ENCODE assay signal across 2 cellular contexts in genomic region chrX:134753185-134754008, GRCh38.
TF ChIP-seq lines count a peak whose summit lies in the region.

No MANE protein-coding gene starts in this region.

TF ChIP-seq in HEK293, 187 proteins besides CTCF, POLR2A, EP300 and RAD21 (continued from another document):
- TF ChIP-seq, protein P1, sequence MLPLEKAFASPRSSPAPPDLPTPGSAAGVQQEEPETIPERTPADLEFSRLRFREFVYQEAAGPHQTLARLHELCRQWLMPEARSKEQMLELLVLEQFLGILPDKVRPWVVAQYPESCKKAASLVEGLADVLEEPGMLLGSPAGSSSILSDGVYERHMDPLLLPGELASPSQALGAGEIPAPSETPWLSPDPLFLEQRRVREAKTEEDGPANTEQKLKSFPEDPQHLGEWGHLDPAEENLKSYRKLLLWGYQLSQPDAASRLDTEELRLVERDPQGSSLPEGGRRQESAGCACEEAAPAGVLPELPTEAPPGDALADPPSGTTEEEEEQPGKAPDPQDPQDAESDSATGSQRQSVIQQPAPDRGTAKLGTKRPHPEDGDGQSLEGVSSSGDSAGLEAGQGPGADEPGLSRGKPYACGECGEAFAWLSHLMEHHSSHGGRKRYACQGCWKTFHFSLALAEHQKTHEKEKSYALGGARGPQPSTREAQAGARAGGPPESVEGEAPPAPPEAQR (tag by site-specific recombination; IDR thresholded peaks at IDR 0.05), result no peak
- TF ChIP-seq ZNF654 (tag by site-specific recombination; IDR thresholded peaks at IDR 0.05; ENCODE audit: low read depth), result peak; percentile 60
- no peak for TF ChIP-seq ZNF560 (tag by site-specific recombination; IDR thresholded peaks at IDR 0.05; ENCODE audit: borderline replicate concordance)
- peak; percentile 59 for TF ChIP-seq ZBTB17 (tag by site-specific recombination; IDR thresholded peaks at IDR 0.05)
- TF ChIP-seq SCRT2 (tag by site-specific recombination; IDR thresholded peaks at IDR 0.05), result peak; percentile 55; the same call in 1 of the 2 replicates
- TF ChIP-seq, protein P2, sequence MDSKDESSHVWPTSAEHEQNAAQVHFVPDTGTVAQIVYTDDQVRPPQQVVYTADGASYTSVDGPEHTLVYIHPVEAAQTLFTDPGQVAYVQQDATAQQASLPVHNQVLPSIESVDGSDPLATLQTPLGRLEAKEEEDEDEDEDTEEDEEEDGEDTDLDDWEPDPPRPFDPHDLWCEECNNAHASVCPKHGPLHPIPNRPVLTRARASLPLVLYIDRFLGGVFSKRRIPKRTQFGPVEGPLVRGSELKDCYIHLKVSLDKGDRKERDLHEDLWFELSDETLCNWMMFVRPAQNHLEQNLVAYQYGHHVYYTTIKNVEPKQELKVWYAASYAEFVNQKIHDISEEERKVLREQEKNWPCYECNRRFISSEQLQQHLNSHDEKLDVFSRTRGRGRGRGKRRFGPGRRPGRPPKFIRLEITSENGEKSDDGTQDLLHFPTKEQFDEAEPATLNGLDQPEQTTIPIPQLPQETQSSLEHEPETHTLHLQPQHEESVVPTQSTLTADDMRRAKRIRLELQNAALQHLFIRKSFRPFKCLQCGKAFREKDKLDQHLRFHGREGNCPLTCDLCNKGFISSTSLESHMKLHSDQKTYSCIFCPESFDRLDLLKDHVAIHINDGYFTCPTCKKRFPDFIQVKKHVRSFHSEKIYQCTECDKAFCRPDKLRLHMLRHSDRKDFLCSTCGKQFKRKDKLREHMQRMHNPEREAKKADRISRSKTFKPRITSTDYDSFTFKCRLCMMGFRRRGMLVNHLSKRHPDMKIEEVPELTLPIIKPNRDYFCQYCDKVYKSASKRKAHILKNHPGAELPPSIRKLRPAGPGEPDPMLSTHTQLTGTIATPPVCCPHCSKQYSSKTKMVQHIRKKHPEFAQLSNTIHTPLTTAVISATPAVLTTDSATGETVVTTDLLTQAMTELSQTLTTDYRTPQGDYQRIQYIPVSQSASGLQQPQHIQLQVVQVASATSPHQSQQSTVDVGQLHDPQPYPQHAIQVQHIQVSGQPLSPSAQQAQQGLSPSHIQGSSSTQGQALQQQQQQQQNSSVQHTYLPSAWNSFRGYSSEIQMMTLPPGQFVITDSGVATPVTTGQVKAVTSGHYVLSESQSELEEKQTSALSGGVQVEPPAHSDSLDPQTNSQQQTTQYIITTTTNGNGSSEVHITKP (tag by site-specific recombination; IDR thresholded peaks at IDR 0.05), result peak; percentile 55; the same call in 1 of the 2 replicates
- TF ChIP-seq ZNF169 (tag by site-specific recombination; IDR thresholded peaks at IDR 0.05), result no peak
- peak; percentile 35; the same call in 1 of the 2 replicates for TF ChIP-seq ZSCAN30 (tag by site-specific recombination; IDR thresholded peaks at IDR 0.05)

TF ChIP-seq in SK-N-SH, 30 proteins besides CTCF, POLR2A, EP300 and RAD21:
- TF ChIP-seq REST (IDR thresholded peaks at IDR 0.05; ENCODE audit: low read depth, low read length) (no peak), NRF1 (IDR thresholded peaks at IDR 0.05; ENCODE audit: low read depth, low read length) (no peak), MXI1 (IDR thresholded peaks at IDR 0.05; ENCODE audit: low read depth, low read length) (no peak), USF2 (IDR thresholded peaks at IDR 0.05; ENCODE audit: borderline replicate concordance, low read depth, low read length) (no peak), GABPA (IDR thresholded peaks at IDR 0.05; ENCODE audit: low read depth) (no peak), EZH2phosphoT487 (IDR thresholded peaks at IDR 0.05; ENCODE audit: borderline replicate concordance, low read depth) (no peak), NFIC (IDR thresholded peaks at IDR 0.05; ENCODE audit: borderline replicate concordance) (no peak), FOXJ3 (CRISPR knock-in tag; IDR thresholded peaks at IDR 0.05) (no peak), TEAD4 (IDR thresholded peaks at IDR 0.05; ENCODE audit: borderline replicate concordance, insufficient read depth) (no peak), POLR2AphosphoS5 (IDR thresholded peaks at IDR 0.05; ENCODE audit: low read depth, low read length) (no peak), CHD2 (IDR thresholded peaks at IDR 0.05; ENCODE audit: low read length, partially characterized antibody) (no peak), YY1 (IDR thresholded peaks at IDR 0.05; ENCODE audit: low read depth) (no peak), RXRA (IDR thresholded peaks at IDR 0.05; ENCODE audit: borderline replicate concordance, low read depth) (no peak), RCOR1 (IDR thresholded peaks at IDR 0.05; ENCODE audit: low read length) (no peak), JUND (IDR thresholded peaks at IDR 0.05) (no peak), GATA2 (CRISPR knock-in tag; IDR thresholded peaks at IDR 0.05) (no peak), TCF12 (IDR thresholded peaks at IDR 0.05) (peak; percentile 21; the same call in 1 of the 2 replicates), SMC3 (IDR thresholded peaks at IDR 0.05; ENCODE audit: low read depth, low read length) (peak; percentile 57), FOSL2 (IDR thresholded peaks at IDR 0.05; ENCODE audit: borderline replicate concordance, low read depth) (no peak), MEF2A (IDR thresholded peaks at IDR 0.05; ENCODE audit: borderline replicate concordance, low read depth) (no peak)
- TF ChIP-seq, protein P3, sequence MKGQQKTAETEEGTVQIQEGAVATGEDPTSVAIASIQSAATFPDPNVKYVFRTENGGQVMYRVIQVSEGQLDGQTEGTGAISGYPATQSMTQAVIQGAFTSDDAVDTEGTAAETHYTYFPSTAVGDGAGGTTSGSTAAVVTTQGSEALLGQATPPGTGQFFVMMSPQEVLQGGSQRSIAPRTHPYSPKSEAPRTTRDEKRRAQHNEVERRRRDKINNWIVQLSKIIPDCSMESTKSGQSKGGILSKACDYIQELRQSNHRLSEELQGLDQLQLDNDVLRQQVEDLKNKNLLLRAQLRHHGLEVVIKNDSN (IDR thresholded peaks at IDR 0.05; ENCODE audit: borderline replicate concordance, low read depth), result no peak
- TF ChIP-seq, protein P4, sequence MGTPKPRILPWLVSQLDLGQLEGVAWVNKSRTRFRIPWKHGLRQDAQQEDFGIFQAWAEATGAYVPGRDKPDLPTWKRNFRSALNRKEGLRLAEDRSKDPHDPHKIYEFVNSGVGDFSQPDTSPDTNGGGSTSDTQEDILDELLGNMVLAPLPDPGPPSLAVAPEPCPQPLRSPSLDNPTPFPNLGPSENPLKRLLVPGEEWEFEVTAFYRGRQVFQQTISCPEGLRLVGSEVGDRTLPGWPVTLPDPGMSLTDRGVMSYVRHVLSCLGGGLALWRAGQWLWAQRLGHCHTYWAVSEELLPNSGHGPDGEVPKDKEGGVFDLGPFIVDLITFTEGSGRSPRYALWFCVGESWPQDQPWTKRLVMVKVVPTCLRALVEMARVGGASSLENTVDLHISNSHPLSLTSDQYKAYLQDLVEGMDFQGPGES (IDR thresholded peaks at IDR 0.05; ENCODE audit: low read depth, low read length), result no peak
- TF ChIP-seq, protein P5, sequence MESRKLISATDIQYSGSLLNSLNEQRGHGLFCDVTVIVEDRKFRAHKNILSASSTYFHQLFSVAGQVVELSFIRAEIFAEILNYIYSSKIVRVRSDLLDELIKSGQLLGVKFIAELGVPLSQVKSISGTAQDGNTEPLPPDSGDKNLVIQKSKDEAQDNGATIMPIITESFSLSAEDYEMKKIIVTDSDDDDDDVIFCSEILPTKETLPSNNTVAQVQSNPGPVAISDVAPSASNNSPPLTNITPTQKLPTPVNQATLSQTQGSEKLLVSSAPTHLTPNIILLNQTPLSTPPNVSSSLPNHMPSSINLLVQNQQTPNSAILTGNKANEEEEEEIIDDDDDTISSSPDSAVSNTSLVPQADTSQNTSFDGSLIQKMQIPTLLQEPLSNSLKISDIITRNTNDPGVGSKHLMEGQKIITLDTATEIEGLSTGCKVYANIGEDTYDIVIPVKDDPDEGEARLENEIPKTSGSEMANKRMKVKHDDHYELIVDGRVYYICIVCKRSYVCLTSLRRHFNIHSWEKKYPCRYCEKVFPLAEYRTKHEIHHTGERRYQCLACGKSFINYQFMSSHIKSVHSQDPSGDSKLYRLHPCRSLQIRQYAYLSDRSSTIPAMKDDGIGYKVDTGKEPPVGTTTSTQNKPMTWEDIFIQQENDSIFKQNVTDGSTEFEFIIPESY (IDR thresholded peaks at IDR 0.05; ENCODE audit: borderline replicate concordance, low read depth), result no peak
- TF ChIP-seq, protein P6, sequence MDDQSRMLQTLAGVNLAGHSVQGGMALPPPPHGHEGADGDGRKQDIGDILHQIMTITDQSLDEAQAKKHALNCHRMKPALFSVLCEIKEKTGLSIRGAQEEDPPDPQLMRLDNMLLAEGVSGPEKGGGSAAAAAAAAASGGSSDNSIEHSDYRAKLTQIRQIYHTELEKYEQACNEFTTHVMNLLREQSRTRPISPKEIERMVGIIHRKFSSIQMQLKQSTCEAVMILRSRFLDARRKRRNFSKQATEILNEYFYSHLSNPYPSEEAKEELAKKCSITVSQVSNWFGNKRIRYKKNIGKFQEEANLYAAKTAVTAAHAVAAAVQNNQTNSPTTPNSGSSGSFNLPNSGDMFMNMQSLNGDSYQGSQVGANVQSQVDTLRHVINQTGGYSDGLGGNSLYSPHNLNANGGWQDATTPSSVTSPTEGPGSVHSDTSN (IDR thresholded peaks at IDR 0.05), result peak; percentile 19; the same call in 1 of the 2 replicates
